18 cellular contexts compared by ENCODE assay signal in genomic region chr18:50432915-50433314, GRCh38. TPM values are rescaled to one million over a fixed set of nuclear protein-coding genes. Genes with fewer than 3 reads are reported as not detected.
"Had no signal": no experiment of that assay in that cellular context is flagged by ENCODE, and none has a peak within 500 bp of the region (broad histone marks: within the 10 kb centered on the region; RNA-seq: fewer than 3 reads in every experiment).

No MANE protein-coding gene starts in this region.

- DNase-seq: activated CD4-positive, alpha-beta T cell treated with anti-CD3 and anti-CD28 coated beads for 4 hours; activated CD8-positive, alpha-beta memory T cell treated with anti-CD3 and anti-CD28 coated beads, Interleukin-2, amount 50 U/mL, for 48 hours; activated CD8-positive, alpha-beta T cell treated with anti-CD3 and anti-CD28 coated beads, Interleukin-2, amount 10 ng/mL, durations not matched to agents 7 days and 5 days; activated T-cell treated with anti-CD3 and anti-CD28 coated beads, Interleukin-2, amount 50 U/mL, for 1 hour; amniotic stem cell; body of pancreas; MM.1S; NCI-H1105; NCI-H1436; NCI-H1694 treated with DMSO at 0.1 percent for 48 hours; NCI-H2029 treated with DMSO at 0.1 percent for 48 hours; NCI-H345; NCI-H510A; NCI-H526 treated with DMSO at 0.1 percent for 48 hours; SHP77 had no signal

- H3K4me1 ChIP-seq: ascending aorta, body of pancreas had no signal

- H3K4me3 ChIP-seq: ascending aorta, body of pancreas had no signal

- H3K9me3 ChIP-seq: ascending aorta, body of pancreas had no signal

- H3K36me3 ChIP-seq: ascending aorta had no signal

- H3K27me3 ChIP-seq: ascending aorta, body of pancreas had no signal

- H3K27ac ChIP-seq: ascending aorta, body of pancreas, RWPE1 had no signal

- ATAC-seq: activated CD4-positive, CD25-positive, alpha-beta regulatory T cell treated with anti-CD3 and anti-CD28 coated beads, Interleukin-2, amount 50 U/mL, for 24 hours; activated CD8-positive, alpha-beta T cell treated with anti-CD3 and anti-CD28 coated beads, Interleukin-2, amount 10 ng/mL, durations not matched to agents 7 days and 5 days; body of pancreas had no signal

RNA-seq across cellular contexts. Expression of gene SKA1, which starts 58.1 kb away (rescaled TPM):
- total RNA-seq: ascending aorta had no signal
